ENCODE assay signal across 11 cellular contexts in the genomic region with DNA sequence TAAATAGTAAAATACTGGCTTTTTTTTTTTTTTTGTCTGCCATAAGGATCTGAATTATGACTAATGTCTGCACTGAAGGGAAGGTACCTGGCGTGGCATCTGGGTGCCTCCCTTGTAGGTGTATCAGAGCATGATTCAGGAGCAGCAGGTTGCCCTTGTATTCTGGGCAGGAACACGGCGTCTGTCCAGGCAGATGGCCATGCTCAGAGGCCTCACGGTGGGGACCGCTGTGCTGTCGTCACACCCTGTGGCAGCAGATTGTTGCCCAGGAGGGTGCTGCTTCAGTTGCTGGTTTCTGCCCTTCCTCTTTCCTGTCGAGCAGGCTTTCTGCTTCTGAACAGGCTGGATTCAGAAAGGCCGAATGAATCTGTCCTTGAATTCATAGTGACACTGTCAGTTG. TPM values are rescaled to one million over a fixed set of nuclear protein-coding genes. Genes with fewer than 3 reads are reported as not detected.
DNase-seq lines count a peak whose midpoint lies in the region; ATAC-seq and TF ChIP-seq lines count a peak whose summit lies in the region.
"Had no signal": no experiment of that assay in that cellular context is flagged by ENCODE, and none has a peak within 500 bp of the region (broad histone marks: within the 10 kb centered on the region; RNA-seq: fewer than 3 reads in every experiment).

No MANE protein-coding gene starts in this region.

- TF ChIP-seq CTCF in HL-60 (IDR thresholded peaks at IDR 0.05; ENCODE audit: insufficient read depth, low read length) = no peak
- no peak for TF ChIP-seq CTCF in epithelial cell of esophagus (IDR thresholded peaks at IDR 0.05; ENCODE audit: insufficient read depth, low read depth, low read length, missing control alignments)
- no peak for TF ChIP-seq CTCF in neural progenitor cell (IDR thresholded peaks at IDR 0.05)
- no peak for TF ChIP-seq CTCF in HFFc6 (IDR thresholded peaks at IDR 0.05)

- no peak overlapping the region for H3K9ac ChIP-seq in neural progenitor cell

- H3K36me3 ChIP-seq in neural progenitor cell = no peaks in the 10 kb centered on the region

- ATAC-seq in GM19023 (IDR thresholded peaks at IDR 0.05; ENCODE audit: unreplicated experiment) (no peak), GM18909 (IDR thresholded peaks at IDR 0.05; ENCODE audit: poor library complexity, unreplicated experiment) (no peak)
- ATAC-seq: activated T-cell treated with anti-CD3 and anti-CD28 coated beads, Interleukin-2, amount 50 U/mL, for 4 hours had no signal

- no peak overlapping the region for H3K4me3 ChIP-seq in HL-60 (replicated peaks; ENCODE audit: insufficient read depth, low read length)
- no peak overlapping the region for H3K4me3 ChIP-seq in epithelial cell of esophagus (ENCODE audit: low read length)
- H3K4me3 ChIP-seq in neural progenitor cell = no peak overlapping the region
- H3K4me3 ChIP-seq: testis had no signal

- H3K79me2 ChIP-seq in neural progenitor cell (ENCODE audit: low read depth) = peaks cover 97% of the 10 kb centered on the region

- H3K27me3 ChIP-seq in HL-60 (ENCODE audit: insufficient read depth, poor library complexity, severe bottlenecking) = no peaks in the 10 kb centered on the region
- no peaks in the 10 kb centered on the region for H3K27me3 ChIP-seq in neural progenitor cell
- H3K27me3 ChIP-seq: testis had no signal

- H4K20me1 ChIP-seq in neural progenitor cell (ENCODE audit: low read depth) = peaks cover 90% of the 10 kb centered on the region

- H3K4me1 Mint-ChIP-seq in neural progenitor cell (peaks cover 76% of the 10 kb centered on the region), HFFc6 (ENCODE audit: low read depth) (no peaks in the 10 kb centered on the region; the same call in 1 of the 2 replicates)

- peak in 1 of 2 experiments; percentile 92 for DNase-seq in HL-60 (ENCODE audit: low read depth in 1 of 2, low spot score in 1 of 2)
- DNase-seq in OCI-M1 (lab: John Stamatoyannopoulos, UW) = peak; percentile 51
- peak; percentile 91 for DNase-seq in epithelial cell of esophagus (ENCODE audit: low read depth)
- DNase-seq in neural progenitor cell (ENCODE audit: low spot score) = no peak
- no peak for DNase-seq in HFFc6
- DNase-seq in HK-2 (ENCODE audit: unreplicated experiment) = no peak
- DNase-seq: activated T-cell treated with anti-CD3 and anti-CD28 coated beads, Interleukin-2, amount 50 U/mL, for 4 hours; T-helper 9 cell; testis had no signal

- no peaks in the 10 kb centered on the region for H3K9me3 ChIP-seq in neural progenitor cell (ENCODE audit: low read depth)
- H3K9me3 ChIP-seq: testis had no signal

- H3K4me1 ChIP-seq in neural progenitor cell = peaks cover 9% of the 10 kb centered on the region
- H3K4me1 ChIP-seq: testis had no signal

- H3K9me3 Mint-ChIP-seq in neural progenitor cell (no peaks in the 10 kb centered on the region), HFFc6 (no peaks in the 10 kb centered on the region)
- H3K9me3 Mint-ChIP-seq: activated T-cell treated with anti-CD3 and anti-CD28 coated beads, Interleukin-2, amount 50 U/mL, for 4 hours had no signal

- H3K4me2 ChIP-seq in neural progenitor cell = no peak overlapping the region

- H3K4me3 Mint-ChIP-seq in neural progenitor cell = no peak overlapping the region
- no peak overlapping the region for H3K4me3 Mint-ChIP-seq in HFFc6
- H3K4me3 Mint-ChIP-seq: activated T-cell treated with anti-CD3 and anti-CD28 coated beads, Interleukin-2, amount 50 U/mL, for 4 hours had no signal

- no peaks in the 10 kb centered on the region for H3F3A ChIP-seq in neural progenitor cell (ENCODE audit: low read depth)

- H3K36me3 Mint-ChIP-seq in neural progenitor cell = peaks cover 16% of the 10 kb centered on the region
- H3K36me3 Mint-ChIP-seq in HFFc6 (ENCODE audit: low read depth) = no peaks in the 10 kb centered on the region

- H3K27ac Mint-ChIP-seq in neural progenitor cell (peak overlapping the region; percentile 46), HFFc6 (no peak overlapping the region)

- peak overlapping the region; percentile 60 for H3K27ac ChIP-seq in HL-60 (replicated peaks)
- no peak overlapping the region for H3K27ac ChIP-seq in neural progenitor cell
- H3K27ac ChIP-seq: testis had no signal

- H3K27me3 Mint-ChIP-seq in neural progenitor cell (ENCODE audit: insufficient read depth, low read depth) (peaks cover 3% of the 10 kb centered on the region), HFFc6 (ENCODE audit: insufficient read depth) (peaks cover 2% of the 10 kb centered on the region; the same call in 1 of the 2 replicates)

- H2AFZ ChIP-seq in neural progenitor cell (replicated peaks) = no peak overlapping the region

RNA-seq across cellular contexts. Expression of a gene that starts 10.9 kb away (rescaled TPM):
- 4.1 and 12.0 TPM in 2 replicates for total RNA-seq in neural progenitor cell (ENCODE audit: low replicate concordance)
- total RNA-seq in HFFc6 (2021; fragmentation: NEBNext Ultra II Directional; extraction: Animal tissue kit (Norgen Biotek cat#: 25700)) = 1 to 10 TPM; 3.3 to 4.7 (median 3.6) TPM

Comparison
In these comparisons a context has a peak if more than half of its experiments do, and no peak if none do; other contexts are left out.
1. DNase-seq: peak in OCI-M1 (single experiment) and epithelial cell of esophagus (single experiment); none in neural progenitor cell (single experiment), HFFc6 (single experiment) and HK-2 (single experiment).